In genomic region chr20:44092551-44093248, GRCh38 we compare ENCODE assay signal across 8 cellular contexts.
DNase-seq lines count a peak whose midpoint lies in the region; ATAC-seq, FAIRE-seq and TF ChIP-seq lines count a peak whose summit lies in the region.

No MANE protein-coding gene starts in this region.

- H4K20me1 ChIP-seq in keratinocyte (ENCODE audit: control insufficient read depth, extremely low read depth, insufficient read depth, low read length), result no peaks in the 10 kb centered on the region

- FAIRE-seq in keratinocyte (lab: Jason Lieb, UNC), result peak; percentile 70

- H3K4me2 ChIP-seq in keratinocyte (ENCODE audit: control insufficient read depth, extremely low read depth, insufficient read depth, low read depth, low read length), result no peak overlapping the region

- no peak overlapping the region for H3K4me3 ChIP-seq in keratinocyte (ENCODE audit: control insufficient read depth in 2 of 3, extremely low read depth in 1 of 3, insufficient read depth in 2 of 3, low read depth in 1 of 3, low read length in 3 of 3)

- dilution Hi-C loops in keratinocyte (cut with MboI; ENCODE audit: extremely low pct_ligation_motif_present, low sequenced_read_pairs), result no loop called here

- H2AFZ ChIP-seq in keratinocyte (ENCODE audit: control insufficient read depth, low read length), result no peak overlapping the region

- no peaks in the 10 kb centered on the region for H3K27me3 ChIP-seq in keratinocyte (ENCODE audit: control insufficient read depth, extremely low read depth, insufficient read depth, low read length)

- H3K79me2 ChIP-seq in keratinocyte (ENCODE audit: control insufficient read depth, insufficient read depth, low read length), result no peaks in the 10 kb centered on the region

- peak; percentile 63 for DNase-seq in activated effector memory CD4-positive, alpha-beta T cell treated with anti-CD3 and anti-CD28 coated beads, Interleukin-2, amount 50 U/mL, for 16 hours
- no peak for DNase-seq in activated effector memory CD4-positive, alpha-beta T cell treated with Interleukin-2 at 50 U/mL for 16 hours
- peak; percentile 58 for DNase-seq in MV-4-11 (lab: John Stamatoyannopoulos, UW)
- DNase-seq in activated CD4-positive, alpha-beta T cell treated with anti-CD3 and anti-CD28 coated beads, Interleukin-2, amount 50 U/mL, for 1 hour, result peak; percentile 23
- DNase-seq in keratinocyte (ENCODE audit: low read depth, low spot score), result no peak

- peaks cover 20% of the 10 kb centered on the region for H3K4me1 ChIP-seq in keratinocyte (ENCODE audit: control insufficient read depth, extremely low read depth, insufficient read depth, low read length)

- H3K27ac ChIP-seq in keratinocyte (ENCODE audit: control insufficient read depth, insufficient read depth, low read length), result no peak overlapping the region

- no peaks in the 10 kb centered on the region for H3K36me3 ChIP-seq in keratinocyte (ENCODE audit: control insufficient read depth in 2 of 2, extremely low read depth in 1 of 2, insufficient read depth in 2 of 2, low read length in 2 of 2)

- no peaks in the 10 kb centered on the region for H3K9me3 ChIP-seq in keratinocyte (ENCODE audit: control insufficient read depth, low read depth, low read length)

- no peaks in the 10 kb centered on the region for H3K9me1 ChIP-seq in keratinocyte (ENCODE audit: control insufficient read depth, extremely low read depth, insufficient read depth, low read length)

- H3K9ac ChIP-seq in keratinocyte (ENCODE audit: control insufficient read depth, extremely low read depth, insufficient read depth, low read length), result no peak overlapping the region

- no peak for ATAC-seq in HG03571 (IDR thresholded peaks at IDR 0.05; ENCODE audit: unreplicated experiment)
- ATAC-seq in GM18517 (IDR thresholded peaks at IDR 0.05; ENCODE audit: unreplicated experiment), result no peak
- no peak for ATAC-seq in HG03095 (IDR thresholded peaks at IDR 0.05; ENCODE audit: unreplicated experiment)

- peak; percentile 27 to 52 (median 52) for TF ChIP-seq CTCF in keratinocyte (optimal IDR thresholded peaks at IDR 0.05 in 1 of 3, IDR thresholded peaks at IDR 0.05 in 1 of 3, conservative IDR thresholded peaks at IDR 0.05 in 1 of 3; ENCODE audit: extremely low read depth in 1 of 3, insufficient read depth in 2 of 3, low read length in 3 of 3)

Comparison
In these comparisons a context has a peak if more than half of its experiments do, and no peak if none do; other contexts are left out.
1. DNase-seq: peak in activated effector memory CD4-positive, alpha-beta T cell treated with anti-CD3 and anti-CD28 coated beads, Interleukin-2, amount 50 U/mL, for 16 hours (single experiment), MV-4-11 (single experiment) and activated CD4-positive, alpha-beta T cell treated with anti-CD3 and anti-CD28 coated beads, Interleukin-2, amount 50 U/mL, for 1 hour (single experiment); none in activated effector memory CD4-positive, alpha-beta T cell treated with Interleukin-2 at 50 U/mL for 16 hours (single experiment) and keratinocyte (single experiment).